ENCODE assay signal across 18 cellular contexts in genomic region chr11:72594493-72595291, GRCh38.
DNase-seq lines count a peak whose midpoint lies in the region; ATAC-seq, FAIRE-seq and TF ChIP-seq lines count a peak whose summit lies in the region.
"Had no signal": no experiment of that assay in that cellular context is flagged by ENCODE, and none has a peak within 500 bp of the region (broad histone marks: within the 10 kb centered on the region; RNA-seq: fewer than 3 reads in every experiment).

No MANE protein-coding gene starts in this region.

- FAIRE-seq in bronchial epithelial cell (lab: Jason Lieb, UNC) = peak; percentile 68
- FAIRE-seq: D721Med had no signal

- no peak for TF ChIP-seq CTCF in bronchial epithelial cell (IDR thresholded peaks at IDR 0.05; ENCODE audit: insufficient read depth, low read length, severe bottlenecking)
- TF ChIP-seq CTCF in endothelial cell (IDR thresholded peaks at IDR 0.05; ENCODE audit: unreplicated experiment) = no peak

- peak overlapping the region; percentile 62 for H3K4me3 Mint-ChIP-seq in endothelial cell (ENCODE audit: unreplicated experiment)
- H3K4me3 Mint-ChIP-seq: B cell had no signal

- no peaks in the 10 kb centered on the region for H3K36me3 ChIP-seq in bronchial epithelial cell (ENCODE audit: control insufficient read depth, insufficient read depth, low read length)

- peaks cover 27% of the 10 kb centered on the region for H3K27me3 Mint-ChIP-seq in endothelial cell (ENCODE audit: unreplicated experiment)

- in situ Hi-C loops in ACHN (cut with HindIII; ENCODE audit: low pct_ligation_motif_present, low pct_unique_long_range_greater_than_20kb, low sequenced_read_pairs) = no loop called here

- peak overlapping the region; percentile 4 for H3K27ac ChIP-seq in temporal lobe (ENCODE audit: low read depth, low read length)
- H3K27ac ChIP-seq: KMS-11 had no signal

- H3K4me1 Mint-ChIP-seq in endothelial cell (ENCODE audit: unreplicated experiment) = peaks cover 14% of the 10 kb centered on the region

- intact Hi-C loops in Right ventricle myocardium inferior (cut with DNase I) (no loop called here), left ventricle myocardium superior (cut with micrococcal nuclease) (no loop called here)

- peaks cover 24% of the 10 kb centered on the region for H3K27me3 ChIP-seq in bronchial epithelial cell (ENCODE audit: control insufficient read depth, insufficient read depth, low read length)

- ATAC-seq in Right ventricle myocardium inferior (no peak), left ventricle myocardium superior (no peak)

- no peaks in the 10 kb centered on the region for H3K9me3 Mint-ChIP-seq in endothelial cell (ENCODE audit: unreplicated experiment)

- H3K4me3 ChIP-seq in bronchial epithelial cell (ENCODE audit: low read depth, low read length) = no peak overlapping the region

- H3K27ac Mint-ChIP-seq in endothelial cell (ENCODE audit: unreplicated experiment) = no peak overlapping the region
- H3K27ac Mint-ChIP-seq: B cell had no signal

- DNase-seq in Right ventricle myocardium inferior (ENCODE audit: missing footprints) = peak; percentile 18
- DNase-seq in left ventricle myocardium superior = no peak
- DNase-seq in bronchial epithelial cell (ENCODE audit: low read depth) = no peak
- DNase-seq in endothelial cell (ENCODE audit: low spot score) = no peak
- DNase-seq in stimulated activated naive CD4-positive, alpha-beta T cell (lab: John Stamatoyannopoulos, UW) = no peak
- no peak for DNase-seq in germinal center (ENCODE audit: low spot score)
- no peak for DNase-seq in ACHN
- DNase-seq: DMS79, HCEC 1CT, NCI-H1105, NCI-H146, NCI-H2029, NCI-H345, SHP77 had no signal

- peaks cover 22% of the 10 kb centered on the region for H3K36me3 Mint-ChIP-seq in endothelial cell (ENCODE audit: low read depth, unreplicated experiment)
